ENCODE assay signal across 26 cellular contexts in the genomic region with DNA sequence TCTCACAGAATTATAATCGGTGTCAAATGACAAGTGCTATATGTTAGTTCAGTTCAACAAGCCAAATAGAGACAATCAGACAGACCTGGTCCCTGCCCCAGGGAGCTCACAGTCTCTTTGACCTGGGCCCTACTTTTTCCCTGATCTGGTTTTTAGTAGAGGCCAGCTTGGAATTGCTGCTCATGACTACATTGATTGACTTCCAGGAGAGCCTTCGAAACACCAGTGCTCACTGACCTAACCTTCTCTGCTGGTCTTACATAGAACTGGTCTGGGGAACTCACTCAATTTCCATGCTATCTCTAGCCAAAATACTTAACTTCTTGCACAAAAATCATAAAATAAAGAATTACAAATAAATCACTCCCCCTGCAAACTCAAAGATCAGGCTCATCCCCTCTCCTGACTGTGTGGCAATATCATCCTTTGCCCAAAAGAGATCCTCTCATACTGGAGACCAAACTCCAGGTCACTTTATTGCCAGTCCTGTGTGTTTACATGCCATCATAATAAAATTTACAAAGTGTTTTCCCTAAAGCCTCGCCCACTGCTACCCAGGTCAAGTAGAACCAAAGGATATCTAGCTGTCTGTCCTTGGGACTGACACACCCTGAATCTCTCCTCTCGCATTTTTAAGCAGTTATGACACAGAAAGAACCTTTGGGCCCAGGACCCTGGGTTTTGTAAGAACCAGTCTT. TPM values are rescaled to one million over a fixed set of nuclear protein-coding genes. Genes with fewer than 3 reads are reported as not detected.
"Had no signal": no experiment of that assay in that cellular context is flagged by ENCODE, and none has a peak within 500 bp of the region (broad histone marks: within the 10 kb centered on the region; RNA-seq: fewer than 3 reads in every experiment).

No MANE protein-coding gene starts in this region.

- H3K4me3 Mint-ChIP-seq: dendritic cell treated with granulocyte-macrophage colony-stimulating factor and Interleukin-4, amounts not matched to agents 40 ng/mL and 50 ng/mL, for 4 days; effector memory CD8-positive, alpha-beta T cell; immature natural killer cell; natural killer cell; neural progenitor cell had no signal

- H3K9me3 ChIP-seq: esophagus muscularis mucosa, gastroesophageal sphincter, pancreas, prostate gland, upper lobe of left lung, uterus had no signal

- FAIRE-seq: keratinocyte, pancreas had no signal

- H3K27ac Mint-ChIP-seq: dendritic cell treated with granulocyte-macrophage colony-stimulating factor and Interleukin-4, amounts not matched to agents 40 ng/mL and 50 ng/mL, for 4 days; effector memory CD8-positive, alpha-beta T cell; immature natural killer cell; natural killer cell; neural progenitor cell had no signal

- H3K4me3 ChIP-seq: esophagus muscularis mucosa, gastroesophageal sphincter, neural progenitor cell, pancreas, prostate gland, upper lobe of left lung, uterus had no signal

- H3K27ac ChIP-seq: epithelial cell of prostate, esophagus muscularis mucosa, gastroesophageal sphincter, neural progenitor cell, pancreas, prostate gland, upper lobe of left lung, uterus had no signal

- ATAC-seq: effector memory CD8-positive, alpha-beta T cell; gastroesophageal sphincter; left cardiac atrium; natural killer cell; pancreas; sciatic nerve had no signal

- H3K4me2 ChIP-seq: neural progenitor cell had no signal

- H3K27me3 Mint-ChIP-seq: dendritic cell treated with granulocyte-macrophage colony-stimulating factor and Interleukin-4, amounts not matched to agents 40 ng/mL and 50 ng/mL, for 4 days; effector memory CD8-positive, alpha-beta T cell had no signal

- H3K9me3 Mint-ChIP-seq: natural killer cell had no signal

- H3K4me1 Mint-ChIP-seq: immature natural killer cell, natural killer cell, neural progenitor cell had no signal

- H3K36me3 ChIP-seq: neural progenitor cell, pancreas, prostate gland, uterus had no signal

- H3K4me1 ChIP-seq: esophagus muscularis mucosa, gastroesophageal sphincter, neural progenitor cell, pancreas, prostate gland, upper lobe of left lung, uterus had no signal

- DNase-seq: effector memory CD8-positive, alpha-beta T cell; glutamatergic neuron; immature natural killer cell; left cardiac atrium; mammary epithelial cell; natural killer cell; nucleus accumbens; pancreas; retina; stimulated activated CD4-positive, alpha-beta T cell treated with anti-CD3 and anti-CD28 coated beads, Interleukin-12 subunit alpha, Interleukin-12 subunit beta, amount 100 ng/mL, for 4 hours; stimulated activated naive CD4-positive, alpha-beta T cell treated with Interleukin-2 at 50 U/mL for 16 hours; upper lobe of left lung; uterus had no signal

- H2AFZ ChIP-seq: neural progenitor cell had no signal

- H3K27me3 ChIP-seq: esophagus muscularis mucosa, gastroesophageal sphincter, neural progenitor cell, pancreas, upper lobe of left lung, uterus had no signal

- H3K9ac ChIP-seq: neural progenitor cell had no signal

RNA-seq across cellular contexts. Expression of a gene that starts 53.2 kb away (rescaled TPM):
- total RNA-seq: esophagus muscularis mucosa, fibroblast of villous mesenchyme, gastroesophageal sphincter, left cardiac atrium, lower leg skin, mesenteric fat pad, myocyte, natural killer cell, prostate gland, sciatic nerve, skeletal muscle tissue had no signal
